In the genomic region with DNA sequence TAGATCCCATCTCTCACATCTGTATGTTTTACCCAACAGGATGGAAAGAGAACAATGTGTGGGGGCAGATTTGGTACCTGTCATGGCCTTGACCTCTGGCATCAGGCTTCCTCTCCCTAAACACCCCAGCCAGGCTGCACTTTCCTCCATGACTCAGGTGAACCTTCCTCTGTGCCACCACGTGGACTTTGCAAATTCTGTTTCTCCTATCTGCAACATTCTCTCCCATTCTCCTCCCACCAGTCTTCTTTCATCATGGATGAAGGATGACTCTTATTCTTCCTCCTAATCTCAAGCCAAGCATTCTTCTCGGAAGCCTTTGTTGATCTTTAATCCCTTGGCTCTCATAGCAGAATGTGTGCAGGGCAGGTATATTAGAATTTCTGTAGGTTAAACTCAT, we compare ENCODE assay signal across 17 cellular contexts.
"Had no signal": no experiment of that assay in that cellular context is flagged by ENCODE, and none has a peak within 500 bp of the region (broad histone marks: within the 10 kb centered on the region; RNA-seq: fewer than 3 reads in every experiment).

No MANE protein-coding gene starts in this region.

- H3K36me3 Mint-ChIP-seq: activated CD4-positive, alpha-beta memory T cell treated with anti-CD3 and anti-CD28 coated beads for 36 hours; activated naive CD8-positive, alpha-beta T cell treated with anti-CD3 and anti-CD28 coated beads, Interleukin-2, amount 10 ng/mL, durations not matched to agents 7 days and 5 days had no signal

- H3K27me3 ChIP-seq: ascending aorta, right atrium auricular region had no signal

- H3K27ac ChIP-seq: cardiac muscle cell, esophagus squamous epithelium, right atrium auricular region, WERI-Rb-1 had no signal

- ATAC-seq: activated CD4-positive, alpha-beta T cell treated with anti-CD3 and anti-CD28 coated beads for 36 hours; natural killer cell treated with Interleukin-12 subunit alpha and Interleukin-12 subunit beta and Interleukin-15 and Interleukin-18, amount 100 ng/mL, for 72 hours; T-helper 17 cell had no signal

- H3K4me3 ChIP-seq: ascending aorta, cardiac muscle cell, esophagus squamous epithelium, right atrium auricular region had no signal

- H3K36me3 ChIP-seq: ascending aorta, cardiac muscle cell, esophagus squamous epithelium, right atrium auricular region, WERI-Rb-1 had no signal

- DNase-seq: activated CD4-positive, alpha-beta memory T cell treated with anti-CD3 and anti-CD28 coated beads for 36 hours; activated CD4-positive, alpha-beta T cell treated with anti-CD3 and anti-CD28 coated beads for 36 hours; activated CD8-positive, alpha-beta memory T cell treated with anti-CD3 and anti-CD28 coated beads, Interleukin-2, amount 50 U/mL, for 4 hours; activated gamma-delta T cell; activated naive CD8-positive, alpha-beta T cell treated with anti-CD3 and anti-CD28 coated beads, Interleukin-2, amount 10 ng/mL, durations not matched to agents 7 days and 5 days; activated T-cell treated with anti-CD3 and anti-CD28 coated beads, Interleukin-2, amount 50 U/mL, for 48 hours; esophagus squamous epithelium; mesendoderm; posterior cingulate gyrus; stimulated activated CD4-positive, alpha-beta T cell treated with anti-CD3 and anti-CD28 coated beads, Interleukin-4, amount 100 ng/mL, for 24 hours; stimulated activated naive CD4-positive, alpha-beta T cell treated with Interleukin-2 at 50 U/mL for 16 hours; T-helper 17 cell; WERI-Rb-1 had no signal

- H3K4me3 Mint-ChIP-seq: activated CD4-positive, alpha-beta memory T cell treated with anti-CD3 and anti-CD28 coated beads for 36 hours; activated CD4-positive, alpha-beta T cell treated with anti-CD3 and anti-CD28 coated beads for 36 hours; activated naive CD8-positive, alpha-beta T cell treated with anti-CD3 and anti-CD28 coated beads, Interleukin-2, amount 10 ng/mL, durations not matched to agents 7 days and 5 days; natural killer cell treated with Interleukin-12 subunit alpha and Interleukin-12 subunit beta and Interleukin-15 and Interleukin-18, amount 100 ng/mL, for 72 hours; T-helper 17 cell had no signal

- H3K27ac Mint-ChIP-seq: activated CD4-positive, alpha-beta memory T cell treated with anti-CD3 and anti-CD28 coated beads for 36 hours; activated CD4-positive, alpha-beta T cell treated with anti-CD3 and anti-CD28 coated beads for 36 hours; activated naive CD8-positive, alpha-beta T cell treated with anti-CD3 and anti-CD28 coated beads, Interleukin-2, amount 10 ng/mL, durations not matched to agents 7 days and 5 days; natural killer cell treated with Interleukin-12 subunit alpha and Interleukin-12 subunit beta and Interleukin-15 and Interleukin-18, amount 100 ng/mL, for 72 hours; T-helper 17 cell had no signal

- H3K4me1 Mint-ChIP-seq: T-helper 17 cell had no signal

- H3K9me3 Mint-ChIP-seq: natural killer cell treated with Interleukin-12 subunit alpha and Interleukin-12 subunit beta and Interleukin-15 and Interleukin-18, amount 100 ng/mL, for 72 hours had no signal

- H3K9me3 ChIP-seq: ascending aorta, esophagus squamous epithelium, right atrium auricular region had no signal
